13 cellular contexts compared by ENCODE assay signal in the genomic region with DNA sequence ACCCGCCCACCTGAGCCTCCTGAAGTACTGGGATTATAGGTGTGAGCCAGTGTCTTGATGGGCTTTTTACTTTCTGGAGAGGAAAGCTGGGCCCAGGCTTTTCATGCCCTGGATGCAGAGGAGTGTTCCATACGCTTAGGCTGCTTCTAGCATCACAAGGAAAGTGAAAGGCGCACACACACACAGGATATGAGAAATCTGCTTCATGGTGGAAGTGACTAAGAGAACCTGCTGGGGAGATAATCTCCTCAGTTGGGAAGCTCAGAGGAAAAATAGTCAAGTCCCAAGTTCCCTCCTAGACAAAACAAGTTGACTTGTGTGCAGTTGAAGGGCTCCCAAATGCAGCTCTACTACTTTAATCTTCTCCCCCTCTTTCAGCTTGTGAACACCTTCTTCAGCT. TPM values are rescaled to one million over a fixed set of nuclear protein-coding genes. Genes with fewer than 3 reads are reported as not detected.
DNase-seq lines count a peak whose midpoint lies in the region; ATAC-seq, FAIRE-seq and TF ChIP-seq lines count a peak whose summit lies in the region.
"Had no signal": no experiment of that assay in that cellular context is flagged by ENCODE, and none has a peak within 500 bp of the region (broad histone marks: within the 10 kb centered on the region; RNA-seq: fewer than 3 reads in every experiment).

No MANE protein-coding gene starts in this region.

- peaks cover 29% of the 10 kb centered on the region for H3K79me2 ChIP-seq in GM12878 (ENCODE audit: control insufficient read depth, insufficient read depth, low read length)

- peak; percentile 24 for DNase-seq in activated CD4-positive, alpha-beta T cell treated with anti-CD3 and anti-CD28 coated beads for 48 hours
- DNase-seq in activated CD4-positive, alpha-beta T cell treated with anti-CD3 and anti-CD28 coated beads, Interleukin-2, amount 50 U/mL, for 4 hours: no peak
- no peak for DNase-seq in GM12878 (ENCODE audit: low read depth, low spot score)
- DNase-seq in neural crest cell (ENCODE audit: low read depth, low spot score): no peak
- DNase-seq in anterior cingulate cortex (lab: John Stamatoyannopoulos, UW): no peak
- DNase-seq: ACHN, Karpas-422, left cardiac atrium had no signal

- H3K9ac ChIP-seq in GM12878 (ENCODE audit: control insufficient read depth, insufficient read depth, low read length): no peak overlapping the region

- RAD21 ChIA-PET in GM12878 (lab: Charles Lee; ENCODE audit: unreplicated experiment): no interaction called here

- H3K4me2 ChIP-seq in GM12878 (ENCODE audit: control insufficient read depth, insufficient read depth): peak overlapping the region; percentile 40

- ATAC-seq in GM12878 (no peak), GM21786 (IDR thresholded peaks at IDR 0.05; ENCODE audit: unreplicated experiment) (no peak), HG03439 (IDR thresholded peaks at IDR 0.05; ENCODE audit: unreplicated experiment) (no peak)
- ATAC-seq: left cardiac atrium had no signal

- no peak for TF ChIP-seq RAD21 in GM12878 (IDR thresholded peaks at IDR 0.05; ENCODE audit: insufficient read depth, low read depth, low read length)

- H2AFZ ChIP-seq in GM12878 (ENCODE audit: control insufficient read depth, low read depth, low read length): no peak overlapping the region

- no peaks in the 10 kb centered on the region for H3K9me3 ChIP-seq in GM12878 (replicated peaks; ENCODE audit: control insufficient read depth, insufficient read depth, low read length)
- H3K9me3 ChIP-seq: tibial nerve had no signal

- H3K27me3 Mint-ChIP-seq in IgD-negative memory B cell (no peaks in the 10 kb centered on the region), neural crest cell (ENCODE audit: low read depth) (no peaks in the 10 kb centered on the region)

- H3K27me3 ChIP-seq in GM12878 (replicated peaks in 1 of 2; ENCODE audit: control insufficient read depth in 2 of 2, insufficient read depth in 2 of 2, low read length in 1 of 2): no peaks in the 10 kb centered on the region
- H3K27me3 ChIP-seq: tibial nerve had no signal

- H3K9me3 Mint-ChIP-seq in IgD-negative memory B cell: no peaks in the 10 kb centered on the region
- peaks cover 3% of the 10 kb centered on the region for H3K9me3 Mint-ChIP-seq in neural crest cell

- SMC1A ChIA-PET in GM12878 (lab: Charles Lee; ENCODE audit: uncharacterized antibody, unreplicated experiment): interaction anchor here (1.4 kb wide), 1 partner anchor 9 kb away, joined by 3 read pairs; no protein-coding TSS in a partner anchor

- no peak for FAIRE-seq in GM12878 (lab: Jason Lieb, UNC)

- H3K36me3 ChIP-seq in GM12878 (ENCODE audit: control insufficient read depth in 2 of 2, insufficient read depth in 2 of 2, low read length in 1 of 2): peaks cover 5 to 22% of the 10 kb centered on the region in 2 experiments

- POLR2A ChIA-PET in GM12878 (lab: Charles Lee): no interaction called here

- H3K4me1 Mint-ChIP-seq in IgD-negative memory B cell (peaks cover 17 to 22% (median 22%) of the 10 kb centered on the region in 3 donors), neural crest cell (peaks cover 29% of the 10 kb centered on the region)

- CTCF ChIA-PET in GM12878 (lab: Yijun Ruan, JAX): interaction anchor here (1.1 kb wide), 1 partner anchor 322 kb away, joined by 3 read pairs; no protein-coding TSS in a partner anchor

- TF ChIP-seq EP300 in GM12878 (IDR thresholded peaks at IDR 0.05; ENCODE audit: borderline replicate concordance in 1 of 2, control insufficient read depth in 1 of 2, low read depth in 2 of 2, low read length in 2 of 2): no peak

- intact Hi-C loops in GM12878 (cut with micrococcal nuclease; ENCODE audit: unreplicated experiment): no loop called here

- TF ChIP-seq POLR2A in GM12878 (IDR thresholded peaks at IDR 0.05; ENCODE audit: low read depth, low read length): no peak

- H3K36me3 Mint-ChIP-seq in IgD-negative memory B cell (no peaks in the 10 kb centered on the region), neural crest cell (ENCODE audit: low read depth) (peaks cover 22% of the 10 kb centered on the region)

- TF ChIP-seq CTCF in GM12878 (IDR thresholded peaks at IDR 0.05 in 2 of 3, conservative IDR thresholded peaks at IDR 0.05 in 1 of 3; ENCODE audit: control insufficient read depth in 2 of 3, extremely low read depth in 1 of 3, insufficient read depth in 1 of 3, low read depth in 3 of 3, low read length in 3 of 3): no peak
- no peak for TF ChIP-seq CTCF in neural crest cell (conservative IDR thresholded peaks at IDR 0.05)

- H3K4me3 Mint-ChIP-seq in IgD-negative memory B cell: peak overlapping the region; percentile 12 to 89 (median 51)
- peak overlapping the region; percentile 90 for H3K4me3 Mint-ChIP-seq in neural crest cell

- no peak overlapping the region for H3K27ac ChIP-seq in GM12878 (ENCODE audit: control insufficient read depth, insufficient read depth)
- H3K27ac ChIP-seq: tibial nerve had no signal

- peaks cover 5% of the 10 kb centered on the region; the same call in 1 of the 2 replicates for H3K4me1 ChIP-seq in GM12878 (ENCODE audit: control insufficient read depth, insufficient read depth, low read length)

- BruUV-seq in GM12878 (replicated peaks; lab: Mats Ljungman, UMichigan): no TSS peak

- in situ Hi-C loops in GM12878 (cut with MboI): no loop called here

- H3K27ac Mint-ChIP-seq in IgD-negative memory B cell: peak overlapping the region in 1 of 3 donors; percentile 85
- no peak overlapping the region for H3K27ac Mint-ChIP-seq in neural crest cell (ENCODE audit: unreplicated experiment)

- no peak overlapping the region for H3K4me3 ChIP-seq in GM12878
- H3K4me3 ChIP-seq: tibial nerve had no signal

- no peaks in the 10 kb centered on the region; the same call in 1 of the 2 replicates for H4K20me1 ChIP-seq in GM12878 (ENCODE audit: control insufficient read depth, insufficient read depth)

- 96% methylated on average over 3 of the region's 3 CpGs for WGBS in GM12878 (ENCODE audit: insufficient coverage, insufficient replicate concordance, low lambda C conversion rate, missing lambda C conversion rate)

RNA-seq across cellular contexts. Expression of gene NUDC, which starts 2.2 kb away (rescaled TPM):
- polyA plus RNA-seq in IgD-negative memory B cell: 121 TPM
- total RNA-seq in GM12878 (2013; cell fraction: nucleolus; rRNA removed): 12.9 and 13.5 TPM in 2 replicates
- total RNA-seq in GM12878 (2014; rRNA removed): 71.4 and 76.0 TPM in 2 replicates
- 50.3 and 58.7 TPM in 2 replicates for total RNA-seq in GM12878 (2014; rRNA removed; fragmentation: Illumina TruSeq; extraction: Trizol)
- 75.4 and 77.6 TPM in 2 replicates for total RNA-seq in GM12878 (2021)
- 31.8 TPM for polyA plus RNA-seq in GM12878 (2011; ENCODE audit: low read depth)
- polyA plus RNA-seq in GM12878 (2011; rRNA removed): 15.8 and 34.9 TPM in 2 replicates
- 32.2 and 32.5 TPM in 2 replicates for polyA plus RNA-seq in GM12878 (2011; cell fraction: cytosol; rRNA removed)
- polyA plus RNA-seq in GM12878 (2011; cell fraction: nucleus; rRNA removed): 23.3 and 33.8 TPM in 2 replicates
- 52.6 and 59.8 TPM in 2 replicates for polyA plus RNA-seq in GM12878 (2012)
- polyA plus RNA-seq in GM12878 (2014; fragmentation: Illumina TruSeq; extraction: Trizol): 39.3 and 76.3 TPM in 2 replicates
- polyA plus RNA-seq in GM12878 (2014; fragmentation: Nextera tagmentation; extraction: Ambion mirVana): 10 to 100 TPM in 1 of 2 experiments, 1 to 10 TPM in 1; 5.5 to 15.1 TPM
- 51.8 and 58.8 TPM in 2 replicates for polyA plus RNA-seq in GM12878 (2014; rRNA removed)
- polyA plus RNA-seq in GM12878 (2016; fragmentation: Nextera tagmentation; extraction: Ambion mirVana): 100 to 1,000 TPM; 208 to 227 TPM
- 17.4 TPM in 2 replicates for polyA minus RNA-seq in GM12878 (2011; rRNA and poly(A)+ RNA removed)
- polyA minus RNA-seq in GM12878 (2011; cell fraction: cytosol; rRNA and poly(A)+ RNA removed): 22.2 and 24.5 TPM in 2 replicates
- polyA minus RNA-seq in GM12878 (2011; cell fraction: nucleus; rRNA and poly(A)+ RNA removed): 6.3 and 18.1 TPM in 2 replicates
- 96.1 and 102 TPM in 2 replicates for total RNA-seq in neural crest cell

RNA-seq across cellular contexts. Expression of gene NR0B2, which starts 9.9 kb away (rescaled TPM):
- polyA plus RNA-seq in IgD-negative memory B cell (not detected), GM12878 (2011; rRNA removed) (not detected in 2 replicates), GM12878 (2014; fragmentation: Illumina TruSeq; extraction: Trizol) (not detected in 2 replicates), GM12878 (2014; fragmentation: Nextera tagmentation; extraction: Ambion mirVana) (not detected), GM12878 (2014; rRNA removed) (not detected in 2 replicates), GM12878 (2016; fragmentation: Nextera tagmentation; extraction: Ambion mirVana) (not detected)
- total RNA-seq in GM12878 (2013; cell fraction: nucleolus; rRNA removed): not detected in 2 replicates
- total RNA-seq in GM12878 (2014; rRNA removed) (not detected in 2 replicates), GM12878 (2014; rRNA removed; fragmentation: Illumina TruSeq; extraction: Trizol) (not detected in 2 replicates), GM12878 (2021) (not detected in 2 replicates), neural crest cell (not detected in 2 replicates)
- not detected for polyA plus RNA-seq in GM12878 (2011; ENCODE audit: low read depth)
- polyA plus RNA-seq in GM12878 (2011; cell fraction: cytosol; rRNA removed): not detected in 2 replicates
- polyA plus RNA-seq in GM12878 (2011; cell fraction: nucleus; rRNA removed): 0.19 TPM in 1 of 2 replicates, not detected in the other
- polyA plus RNA-seq in GM12878 (2012): not detected in 2 replicates
- not detected in 2 replicates for polyA minus RNA-seq in GM12878 (2011; rRNA and poly(A)+ RNA removed)
- polyA minus RNA-seq in GM12878 (2011; cell fraction: cytosol; rRNA and poly(A)+ RNA removed): not detected in 2 replicates
- polyA minus RNA-seq in GM12878 (2011; cell fraction: nucleus; rRNA and poly(A)+ RNA removed): not detected in 2 replicates
- total RNA-seq: G401, tibial nerve had no signal

RNA-seq across cellular contexts. Expression of gene GPATCH3, which starts 23.4 kb away (rescaled TPM):
- polyA plus RNA-seq in IgD-negative memory B cell: 22.1 TPM
- 5.0 and 6.4 TPM in 2 replicates for total RNA-seq in GM12878 (2013; cell fraction: nucleolus; rRNA removed)
- 9.2 and 10.1 TPM in 2 replicates for total RNA-seq in GM12878 (2014; rRNA removed)
- 5.8 and 7.5 TPM in 2 replicates for total RNA-seq in GM12878 (2014; rRNA removed; fragmentation: Illumina TruSeq; extraction: Trizol)
- total RNA-seq in GM12878 (2021): 11.5 and 13.4 TPM in 2 replicates
- 3.8 TPM for polyA plus RNA-seq in GM12878 (2011; ENCODE audit: low read depth)
- polyA plus RNA-seq in GM12878 (2011; rRNA removed): 2.5 and 4.5 TPM in 2 replicates
- polyA plus RNA-seq in GM12878 (2011; cell fraction: cytosol; rRNA removed): 4.8 and 5.7 TPM in 2 replicates
- 6.6 and 11.2 TPM in 2 replicates for polyA plus RNA-seq in GM12878 (2011; cell fraction: nucleus; rRNA removed)
- 6.0 and 9.2 TPM in 2 replicates for polyA plus RNA-seq in GM12878 (2012)
- 4.8 and 7.8 TPM in 2 replicates for polyA plus RNA-seq in GM12878 (2014; fragmentation: Illumina TruSeq; extraction: Trizol)
- polyA plus RNA-seq in GM12878 (2014; fragmentation: Nextera tagmentation; extraction: Ambion mirVana): 1 to 10 TPM in 1 of 2 experiments, under 1 TPM in 1; 0.56 to 2.9 TPM
- 9.6 and 11.8 TPM in 2 replicates for polyA plus RNA-seq in GM12878 (2014; rRNA removed)
- polyA plus RNA-seq in GM12878 (2016; fragmentation: Nextera tagmentation; extraction: Ambion mirVana): 10 to 100 TPM; 11.2 to 12.9 TPM
- 2.6 and 6.1 TPM in 2 replicates for polyA minus RNA-seq in GM12878 (2011; rRNA and poly(A)+ RNA removed)
- polyA minus RNA-seq in GM12878 (2011; cell fraction: cytosol; rRNA and poly(A)+ RNA removed): 3.1 and 4.3 TPM in 2 replicates
- polyA minus RNA-seq in GM12878 (2011; cell fraction: nucleus; rRNA and poly(A)+ RNA removed): 3.7 and 7.3 TPM in 2 replicates
- 17.2 and 21.3 TPM in 2 replicates for total RNA-seq in neural crest cell

RNA-seq across cellular contexts. Expression of gene GPN2, which starts 33.6 kb away (rescaled TPM):
- polyA plus RNA-seq in IgD-negative memory B cell (20.3 TPM), GM12878 (2011; rRNA removed) (28.3 and 61.4 TPM in 2 replicates), GM12878 (2014; fragmentation: Illumina TruSeq; extraction: Trizol) (15.3 and 17.7 TPM in 2 replicates), GM12878 (2014; fragmentation: Nextera tagmentation; extraction: Ambion mirVana) (10 to 100 TPM in 1 of 2 experiments, 1 to 10 TPM in 1; 8.3 to 17.4 TPM), GM12878 (2014; rRNA removed) (28.9 and 32.7 TPM in 2 replicates), GM12878 (2016; fragmentation: Nextera tagmentation; extraction: Ambion mirVana) (10 to 100 TPM; 51.1 to 59.7 TPM)
- total RNA-seq in GM12878 (2013; cell fraction: nucleolus; rRNA removed): 24.6 and 26.1 TPM in 2 replicates
- total RNA-seq in GM12878 (2014; rRNA removed) (17.6 and 20.6 TPM in 2 replicates), GM12878 (2014; rRNA removed; fragmentation: Illumina TruSeq; extraction: Trizol) (12.2 and 15.8 TPM in 2 replicates), GM12878 (2021) (41.1 and 47.8 TPM in 2 replicates), neural crest cell (28.5 and 31.7 TPM in 2 replicates)
- polyA plus RNA-seq in GM12878 (2011; ENCODE audit: low read depth): 13.2 TPM
- 36.2 and 80.1 TPM in 2 replicates for polyA plus RNA-seq in GM12878 (2011; cell fraction: cytosol; rRNA removed)
- 46.9 and 50.6 TPM in 2 replicates for polyA plus RNA-seq in GM12878 (2011; cell fraction: nucleus; rRNA removed)
- 17.1 and 27.9 TPM in 2 replicates for polyA plus RNA-seq in GM12878 (2012)
- 57.9 and 58.4 TPM in 2 replicates for polyA minus RNA-seq in GM12878 (2011; rRNA and poly(A)+ RNA removed)
- 22.7 and 26.0 TPM in 2 replicates for polyA minus RNA-seq in GM12878 (2011; cell fraction: cytosol; rRNA and poly(A)+ RNA removed)
- polyA minus RNA-seq in GM12878 (2011; cell fraction: nucleus; rRNA and poly(A)+ RNA removed): 16.3 and 21.7 TPM in 2 replicates

RNA-seq across cellular contexts. Expression of gene KDF1, which starts 36.6 kb away (rescaled TPM):
- polyA plus RNA-seq in IgD-negative memory B cell: 2.9 TPM
- total RNA-seq in GM12878 (2013; cell fraction: nucleolus; rRNA removed): not detected in 2 replicates
- total RNA-seq in GM12878 (2014; rRNA removed): 0.27 TPM in 1 of 2 replicates, not detected in the other
- total RNA-seq in GM12878 (2014; rRNA removed; fragmentation: Illumina TruSeq; extraction: Trizol): not detected in 2 replicates
- 0.24 TPM in 1 of 2 replicates, not detected in the other for total RNA-seq in GM12878 (2021)
- not detected for polyA plus RNA-seq in GM12878 (2011; ENCODE audit: low read depth)
- 0.04 TPM in 1 of 2 replicates, not detected in the other for polyA plus RNA-seq in GM12878 (2011; rRNA removed)
- polyA plus RNA-seq in GM12878 (2011; cell fraction: cytosol; rRNA removed): not detected in 2 replicates
- polyA plus RNA-seq in GM12878 (2011; cell fraction: nucleus; rRNA removed): not detected in 2 replicates
- 0.28 and 0.38 TPM in 2 replicates for polyA plus RNA-seq in GM12878 (2012)
- polyA plus RNA-seq in GM12878 (2014; fragmentation: Illumina TruSeq; extraction: Trizol): 0.03 TPM in 1 of 2 replicates, not detected in the other
- not detected for polyA plus RNA-seq in GM12878 (2014; fragmentation: Nextera tagmentation; extraction: Ambion mirVana)
- not detected in 2 replicates for polyA plus RNA-seq in GM12878 (2014; rRNA removed)
- under 1 TPM in 1 of 2 experiments, not detected in 1; 0.13 TPM for polyA plus RNA-seq in GM12878 (2016; fragmentation: Nextera tagmentation; extraction: Ambion mirVana)
- not detected in 2 replicates for polyA minus RNA-seq in GM12878 (2011; rRNA and poly(A)+ RNA removed)
- not detected in 2 replicates for polyA minus RNA-seq in GM12878 (2011; cell fraction: cytosol; rRNA and poly(A)+ RNA removed)
- polyA minus RNA-seq in GM12878 (2011; cell fraction: nucleus; rRNA and poly(A)+ RNA removed): not detected in 2 replicates
- not detected in 2 replicates for total RNA-seq in neural crest cell
- total RNA-seq: G401, tibial nerve had no signal
